In the genomic region with DNA sequence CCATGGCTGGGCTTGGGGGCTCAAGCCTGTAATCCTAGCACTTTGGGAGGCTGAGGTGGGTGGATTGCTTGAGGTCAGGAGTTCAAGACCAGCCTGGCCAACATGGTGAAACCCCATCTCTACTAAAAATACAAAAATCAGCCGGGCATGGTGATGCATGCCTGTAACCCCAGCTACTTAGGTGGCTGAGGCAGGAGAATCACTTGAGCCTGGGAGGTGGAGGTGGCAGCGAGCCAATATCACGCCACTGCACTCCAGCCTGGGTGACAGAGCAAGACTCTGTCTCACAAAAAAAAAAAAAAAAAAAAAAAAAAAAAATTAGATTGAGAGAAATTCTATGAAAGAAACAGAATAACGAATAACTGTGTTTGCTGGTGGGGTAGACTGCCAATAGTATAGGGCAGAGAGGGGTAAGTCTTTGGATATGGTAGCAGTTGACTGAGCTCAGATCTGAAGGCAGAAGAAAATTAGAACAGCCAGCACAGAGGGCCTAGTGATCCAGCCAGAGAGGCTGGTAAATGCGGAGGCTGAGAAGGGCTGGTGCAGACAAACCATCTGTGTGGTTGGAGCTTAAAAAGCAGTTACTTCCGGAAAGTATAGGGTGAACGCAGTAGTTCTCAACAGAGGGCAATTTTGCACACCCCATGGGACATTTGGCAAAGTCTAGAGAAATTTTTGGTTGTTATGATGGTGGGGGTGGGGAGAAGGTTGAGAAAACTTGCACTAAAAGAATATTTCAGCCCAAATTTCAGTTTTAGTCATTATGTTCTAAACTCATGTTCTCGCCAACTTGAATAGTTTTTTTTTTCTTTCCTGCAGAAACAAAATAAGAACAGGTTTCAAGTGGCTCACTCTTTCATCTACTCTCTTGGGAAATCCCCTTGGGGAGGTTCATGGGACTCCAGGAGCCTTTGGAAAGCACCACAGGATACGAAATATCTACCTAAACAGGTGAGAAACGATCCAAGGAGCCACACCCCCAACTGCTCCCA, we compare ENCODE assay signal across 15 cellular contexts. TPM values are rescaled to one million over a fixed set of nuclear protein-coding genes. Genes with fewer than 3 reads are reported as not detected.
DNase-seq lines count a peak whose midpoint lies in the region; ATAC-seq and TF ChIP-seq lines count a peak whose summit lies in the region.
"Had no signal": no experiment of that assay in that cellular context is flagged by ENCODE, and none has a peak within 500 bp of the region (broad histone marks: within the 10 kb centered on the region; RNA-seq: fewer than 3 reads in every experiment).

No MANE protein-coding gene starts in this region.

- WGBS in esophagus squamous epithelium, 2 donors, result 21 to 37% methylated on average over 7 to 10 of the region's 10 CpGs

- peaks cover 0 to 37% (median 0%) of the 10 kb centered on the region in 4 donors for H3K27me3 ChIP-seq in esophagus squamous epithelium
- H3K27me3 ChIP-seq: testis had no signal

- no peaks in the 10 kb centered on the region for H3K36me3 Mint-ChIP-seq in activated naive CD8-positive, alpha-beta T cell treated with anti-CD3 and anti-CD28 coated beads, Interleukin-2, amount 10 ng/mL, durations not matched to agents 7 days and 5 days

- H3K4me1 ChIP-seq in esophagus squamous epithelium, result peaks cover 0 to 18% (median 0%) of the 10 kb centered on the region in 3 donors
- H3K4me1 ChIP-seq: testis had no signal

- H3K36me3 ChIP-seq in esophagus squamous epithelium, result no peaks in the 10 kb centered on the region

- H3K4me3 Mint-ChIP-seq in activated naive CD8-positive, alpha-beta T cell treated with anti-CD3 and anti-CD28 coated beads, Interleukin-2, amount 10 ng/mL, durations not matched to agents 7 days and 5 days, result peak overlapping the region; percentile 53

- POLR2A ChIA-PET in activated naive CD8-positive, alpha-beta T cell treated with anti-CD3 and anti-CD28 coated beads, Interleukin-2, amount 10 ng/mL, durations not matched to agents 7 days and 5 days (lab: Charles Lee), result interaction anchor here (0.5 to 0.6 kb wide), 3 partner anchors 103 to 373 kb away, joined by 3 to 4 read pairs (median 4); no protein-coding TSS in a partner anchor

- ATAC-seq in activated naive CD8-positive, alpha-beta T cell treated with anti-CD3 and anti-CD28 coated beads, Interleukin-2, amount 10 ng/mL, durations not matched to agents 7 days and 5 days (ENCODE audit: low read depth), result peak; percentile 33
- no peak for ATAC-seq in left cardiac atrium
- ATAC-seq: Panc1 had no signal

- H3K9me3 Mint-ChIP-seq in activated naive CD8-positive, alpha-beta T cell treated with anti-CD3 and anti-CD28 coated beads, Interleukin-2, amount 10 ng/mL, durations not matched to agents 7 days and 5 days, result peaks cover 2% of the 10 kb centered on the region

- no peak overlapping the region for H3K27ac ChIP-seq in esophagus squamous epithelium

- peaks cover 43% of the 10 kb centered on the region for H3K27me3 Mint-ChIP-seq in activated naive CD8-positive, alpha-beta T cell treated with anti-CD3 and anti-CD28 coated beads, Interleukin-2, amount 10 ng/mL, durations not matched to agents 7 days and 5 days

- peaks cover 11% of the 10 kb centered on the region for H3K4me1 Mint-ChIP-seq in activated naive CD8-positive, alpha-beta T cell treated with anti-CD3 and anti-CD28 coated beads, Interleukin-2, amount 10 ng/mL, durations not matched to agents 7 days and 5 days

- TF ChIP-seq CTCF in esophagus squamous epithelium (IDR thresholded peaks at IDR 0.05), result no peak

- H3K4me3 ChIP-seq in esophagus squamous epithelium, result no peak overlapping the region
- H3K4me3 ChIP-seq: skin epidermis had no signal

- peak overlapping the region; percentile 79 for H3K27ac Mint-ChIP-seq in activated naive CD8-positive, alpha-beta T cell treated with anti-CD3 and anti-CD28 coated beads, Interleukin-2, amount 10 ng/mL, durations not matched to agents 7 days and 5 days

- intact Hi-C loops in esophagus squamous epithelium (cut with DNase I) (no loop called here), left cardiac atrium (cut with DNase I) (no loop called here)

- no peak for TF ChIP-seq POLR2A in esophagus squamous epithelium (IDR thresholded peaks at IDR 0.05)

- no peaks in the 10 kb centered on the region for H3K9me3 ChIP-seq in esophagus squamous epithelium
- H3K9me3 ChIP-seq: testis had no signal

- DNase-seq in NCI-H345 (lab: John Stamatoyannopoulos, UW), result peak; percentile 6
- no peak for DNase-seq in NCI-H345 treated with DMSO at 0.1 percent for 48 hours (lab: John Stamatoyannopoulos, UW; ENCODE audit: unreplicated experiment)
- DNase-seq in NCI-H446 treated with DMSO at 0.1 percent for 48 hours (lab: John Stamatoyannopoulos, UW), result peak; percentile 38
- DNase-seq in activated naive CD8-positive, alpha-beta T cell treated with anti-CD3 and anti-CD28 coated beads, Interleukin-2, amount 10 ng/mL, durations not matched to agents 7 days and 5 days, result no peak
- DNase-seq in stimulated activated CD4-positive, alpha-beta T cell treated with anti-CD3 and anti-CD28 coated beads, Interleukin-4, amount 100 ng/mL, for 24 hours, result peak; percentile 19
- DNase-seq in iPS-NIHi7 (ENCODE audit: extremely low spot score), result no peak
- no peak for DNase-seq in esophagus squamous epithelium (lab: John Stamatoyannopoulos, UW)
- DNase-seq in left cardiac atrium, result no peak
- DNase-seq: IMR-90, testis had no signal

RNA-seq across cellular contexts. Expression of gene HORMAD2, which starts 1.6 kb away (rescaled TPM):
- total RNA-seq in activated naive CD8-positive, alpha-beta T cell treated with anti-CD3 and anti-CD28 coated beads, Interleukin-2, amount 10 ng/mL, durations not matched to agents 7 days and 5 days, result under 1 TPM in 1 of 2 experiments, not detected in 1; 0.14 TPM
- total RNA-seq in esophagus squamous epithelium (not detected), left cardiac atrium (not detected)
- total RNA-seq: A172, endothelial cell of umbilical vein, IMR-90, lung microvascular endothelial cell had no signal

Comparison
In these comparisons a context has a peak if more than half of its experiments do, and no peak if none do; other contexts are left out.
1. DNase-seq: peak in NCI-H345 (single experiment), NCI-H446 treated with DMSO at 0.1 percent for 48 hours (single experiment) and stimulated activated CD4-positive, alpha-beta T cell treated with anti-CD3 and anti-CD28 coated beads, Interleukin-4, amount 100 ng/mL, for 24 hours (single experiment); none in NCI-H345 treated with DMSO at 0.1 percent for 48 hours (single experiment), activated naive CD8-positive, alpha-beta T cell treated with anti-CD3 and anti-CD28 coated beads, Interleukin-2, amount 10 ng/mL, durations not matched to agents 7 days and 5 days (single experiment), iPS-NIHi7 (single experiment), esophagus squamous epithelium (single experiment) and left cardiac atrium (single experiment).